ENCODE assay signal across 1 cellular context in genomic region chr19:50419580-50420035, GRCh38.
TF ChIP-seq lines count a peak whose summit lies in the region.

No MANE protein-coding gene starts in this region.

TF ChIP-seq in HEK293, 187 proteins besides CTCF, POLR2A, EP300 and RAD21 (continued from another document):
- TF ChIP-seq EGR2 (tag by site-specific recombination; IDR thresholded peaks at IDR 0.05; ENCODE audit: low read depth), result no peak
TF ChIP-seq in HEK293: peak in this region for 5.
